8 cellular contexts compared by ENCODE assay signal in genomic region chr15:76310470-76311070, GRCh38. TPM values are rescaled to one million over a fixed set of nuclear protein-coding genes. Genes with fewer than 3 reads are reported as not detected.
DNase-seq lines count a peak whose midpoint lies in the region; ATAC-seq and TF ChIP-seq lines count a peak whose summit lies in the region.

No MANE protein-coding gene starts in this region.

- H3K27ac Mint-ChIP-seq in activated naive CD8-positive, alpha-beta T cell treated with anti-CD3 and anti-CD28 coated beads, Interleukin-2, amount 50 U/mL, for 24 hours: peak overlapping the region; percentile 90

- peaks cover 57% of the 10 kb centered on the region for H3K79me2 ChIP-seq in Karpas-422 (ENCODE audit: low read length)

- no peaks in the 10 kb centered on the region for H3K27me3 Mint-ChIP-seq in activated naive CD8-positive, alpha-beta T cell treated with anti-CD3 and anti-CD28 coated beads, Interleukin-2, amount 50 U/mL, for 24 hours

- peaks cover 18% of the 10 kb centered on the region for H3K36me3 Mint-ChIP-seq in activated naive CD8-positive, alpha-beta T cell treated with anti-CD3 and anti-CD28 coated beads, Interleukin-2, amount 50 U/mL, for 24 hours (ENCODE audit: low read depth)

- H3K27me3 ChIP-seq in BJ (ENCODE audit: control insufficient read depth, insufficient read depth, low read length): no peaks in the 10 kb centered on the region
- no peaks in the 10 kb centered on the region for H3K27me3 ChIP-seq in Karpas-422 (ENCODE audit: low read length)
- no peaks in the 10 kb centered on the region for H3K27me3 ChIP-seq in skeletal muscle tissue (ENCODE audit: control insufficient read depth in 3 of 3, insufficient read depth in 3 of 3, low read length in 3 of 3)

- H3K27ac ChIP-seq in Karpas-422 (ENCODE audit: low read length) (peak overlapping the region; percentile 61), skeletal muscle tissue (ENCODE audit: low read depth, low read length) (peak overlapping the region; percentile 87)

- H3K9me3 Mint-ChIP-seq in activated naive CD8-positive, alpha-beta T cell treated with anti-CD3 and anti-CD28 coated beads, Interleukin-2, amount 50 U/mL, for 24 hours: no peaks in the 10 kb centered on the region

- H2AFZ ChIP-seq in Karpas-422 (ENCODE audit: low read length): peak overlapping the region; percentile 79

- CTCF ChIA-PET in BJ (lab: Yijun Ruan, JAX): interaction anchor here (1.0 to 1.2 kb wide), 3 partner anchors 9 to 163 kb away, joined by 3 read pairs; no protein-coding TSS in a partner anchor

- H3K4me3 Mint-ChIP-seq in activated naive CD8-positive, alpha-beta T cell treated with anti-CD3 and anti-CD28 coated beads, Interleukin-2, amount 50 U/mL, for 24 hours: peak overlapping the region; percentile 88

- POLR2A ChIA-PET in BJ (lab: Charles Lee): no interaction called here

- H3K4me1 ChIP-seq in Karpas-422 (ENCODE audit: low read length): peaks cover 36% of the 10 kb centered on the region
- H3K4me1 ChIP-seq in skeletal muscle tissue (ENCODE audit: control insufficient read depth in 3 of 3, insufficient read depth in 3 of 3, low read length in 3 of 3): peaks cover 6 to 15% (median 12%) of the 10 kb centered on the region in 3 donors

- no peaks in the 10 kb centered on the region for H3K36me3 ChIP-seq in BJ (ENCODE audit: control insufficient read depth, insufficient read depth, low read length)
- H3K36me3 ChIP-seq in Karpas-422 (ENCODE audit: insufficient read depth, low read length): peaks cover 7% of the 10 kb centered on the region; the same call in 1 of the 2 replicates
- no peaks in the 10 kb centered on the region for H3K36me3 ChIP-seq in skeletal muscle tissue (ENCODE audit: control insufficient read depth in 3 of 3, insufficient read depth in 3 of 3, low read length in 3 of 3)

- TF ChIP-seq CTCF in BJ (IDR thresholded peaks at IDR 0.05; ENCODE audit: insufficient read depth, low read depth, low read length): no peak

- DNase-seq in BJ (ENCODE audit: low read depth) (no peak), Karpas-422 (peak; percentile 81), hepatic stellate cell (ENCODE audit: low spot score) (peak; percentile 40), NK-92 (lab: John Stamatoyannopoulos, UW; ENCODE audit: unreplicated experiment) (no peak), superior temporal gyrus (ENCODE audit: extremely low spot score) (no peak)
- DNase-seq in activated naive CD8-positive, alpha-beta T cell treated with anti-CD3 and anti-CD28 coated beads, Interleukin-2, amount 50 U/mL, for 24 hours: peak; percentile 25

- H3K4me2 ChIP-seq in Karpas-422 (ENCODE audit: low read depth, low read length, poor library complexity, severe bottlenecking): peak overlapping the region; percentile 100

- H3K9ac ChIP-seq in Karpas-422 (ENCODE audit: low read length): peak overlapping the region; percentile 94
- peak overlapping the region; percentile 96 to 97 (median 97) for H3K9ac ChIP-seq in skeletal muscle tissue (ENCODE audit: low read depth in 1 of 3, low read length in 3 of 3)

- H3K9me3 ChIP-seq in Karpas-422 (ENCODE audit: low read length): no peaks in the 10 kb centered on the region
- H3K9me3 ChIP-seq in skeletal muscle tissue (ENCODE audit: control insufficient read depth in 3 of 3, low read length in 3 of 3): no peaks in the 10 kb centered on the region

- no peaks in the 10 kb centered on the region for H3K9me2 ChIP-seq in Karpas-422 (replicated peaks; ENCODE audit: insufficient read depth, low read length)

- peaks cover 12% of the 10 kb centered on the region; the same call in 1 of the 2 replicates for H4K20me1 ChIP-seq in Karpas-422 (ENCODE audit: insufficient read depth, low read depth, low read length)

- H3K4me3 ChIP-seq in BJ (ENCODE audit: low read depth, low read length): peak overlapping the region; percentile 74
- peak overlapping the region; percentile 88 for H3K4me3 ChIP-seq in Karpas-422 (ENCODE audit: low read length)
- peak overlapping the region; percentile 91 to 94 (median 92) for H3K4me3 ChIP-seq in skeletal muscle tissue (ENCODE audit: low read length in 3 of 3)

- peaks cover 47% of the 10 kb centered on the region for H3K4me1 Mint-ChIP-seq in activated naive CD8-positive, alpha-beta T cell treated with anti-CD3 and anti-CD28 coated beads, Interleukin-2, amount 50 U/mL, for 24 hours

- peak; percentile 5 for ATAC-seq in GM19463 (IDR thresholded peaks at IDR 0.05; ENCODE audit: unreplicated experiment)
- peak; percentile 8 for ATAC-seq in activated naive CD8-positive, alpha-beta T cell treated with anti-CD3 and anti-CD28 coated beads, Interleukin-2, amount 50 U/mL, for 24 hours

RNA-seq across cellular contexts. Expression of gene ETFA, which starts 0.7 kb away (rescaled TPM):
- polyA plus RNA-seq in BJ (2011; rRNA removed): 113 and 173 TPM in 2 replicates
- 53.5 and 54.6 TPM in 2 replicates for polyA minus RNA-seq in BJ (2011; rRNA and poly(A)+ RNA removed)
- total RNA-seq in Karpas-422 (2014; rRNA removed; shearing (Covaris generic); ENCODE audit: low replicate concordance): 128 and 170 TPM in 2 replicates
- 129 TPM for total RNA-seq in skeletal muscle tissue

RNA-seq across cellular contexts. Expression of gene ISL2, which starts 26.0 kb away (rescaled TPM):
- polyA plus RNA-seq in BJ (2011; rRNA removed): 5.0 and 7.7 TPM in 2 replicates
- 4.2 and 4.3 TPM in 2 replicates for polyA minus RNA-seq in BJ (2011; rRNA and poly(A)+ RNA removed)
- total RNA-seq in Karpas-422 (2014; rRNA removed; shearing (Covaris generic); ENCODE audit: low replicate concordance): 8.3 and 8.7 TPM in 2 replicates
- total RNA-seq in skeletal muscle tissue: not detected

Comparison
In these comparisons a context has a peak if more than half of its experiments do, and no peak if none do; other contexts are left out.
1. DNase-seq: peak in Karpas-422 (single experiment), activated naive CD8-positive, alpha-beta T cell treated with anti-CD3 and anti-CD28 coated beads, Interleukin-2, amount 50 U/mL, for 24 hours (single experiment) and hepatic stellate cell (single experiment); none in BJ (single experiment), NK-92 (single experiment) and superior temporal gyrus (single experiment).
2. Peak in every context shown above with its lines, with median percentiles within 50 percentile points of each other: H3K4me3 ChIP-seq.